In the genomic region with DNA sequence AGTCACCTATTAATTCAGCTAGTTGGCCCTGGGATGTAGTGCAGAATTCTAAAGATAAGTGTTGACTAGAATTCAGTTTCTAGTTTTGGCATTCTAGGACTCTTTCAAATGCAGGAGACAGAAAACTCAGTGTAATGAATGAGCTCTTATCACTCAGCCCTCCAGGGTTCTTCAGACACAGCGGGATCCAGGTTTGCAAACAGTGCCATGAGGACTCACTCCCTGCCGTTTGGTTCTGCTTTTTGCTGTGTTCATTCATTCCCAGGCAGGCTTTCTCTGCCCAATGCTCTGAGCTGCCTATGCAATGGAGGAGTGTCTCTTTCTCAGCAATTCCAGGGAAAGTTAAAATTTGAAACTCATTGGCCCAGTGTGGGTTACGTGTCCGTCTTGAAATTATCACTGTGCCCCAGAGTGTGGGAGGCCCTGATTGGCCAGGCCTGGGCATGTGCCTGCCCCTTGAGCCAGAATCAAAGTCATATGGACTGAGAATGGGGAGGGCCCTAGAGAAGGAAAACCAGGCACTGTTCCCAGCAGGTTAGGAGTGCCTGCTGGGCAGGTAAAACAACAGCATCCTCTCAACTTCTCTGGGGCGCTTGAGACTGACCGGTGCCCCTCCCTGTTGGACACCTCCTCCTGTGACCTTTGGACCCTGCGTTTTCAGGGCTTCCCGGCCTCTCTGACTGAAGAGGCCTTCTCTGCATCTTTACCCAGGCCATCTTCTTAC, we compare ENCODE assay signal across 1 cellular context.
TF ChIP-seq lines count a peak whose summit lies in the region.

No MANE protein-coding gene starts in this region.

TF ChIP-seq in H1, 55 proteins besides CTCF, POLR2A, EP300 and RAD21:
- TF ChIP-seq, protein P1, sequence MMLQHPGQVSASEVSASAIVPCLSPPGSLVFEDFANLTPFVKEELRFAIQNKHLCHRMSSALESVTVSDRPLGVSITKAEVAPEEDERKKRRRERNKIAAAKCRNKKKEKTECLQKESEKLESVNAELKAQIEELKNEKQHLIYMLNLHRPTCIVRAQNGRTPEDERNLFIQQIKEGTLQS (IDR thresholded peaks at IDR 0.05; ENCODE audit: insufficient read depth, low read depth, low read length): peak; percentile 37; the same call in 1 of the 2 replicates
- no peak for TF ChIP-seq KDM5A (IDR thresholded peaks at IDR 0.05; ENCODE audit: low read length)
- TF ChIP-seq, protein P2, sequence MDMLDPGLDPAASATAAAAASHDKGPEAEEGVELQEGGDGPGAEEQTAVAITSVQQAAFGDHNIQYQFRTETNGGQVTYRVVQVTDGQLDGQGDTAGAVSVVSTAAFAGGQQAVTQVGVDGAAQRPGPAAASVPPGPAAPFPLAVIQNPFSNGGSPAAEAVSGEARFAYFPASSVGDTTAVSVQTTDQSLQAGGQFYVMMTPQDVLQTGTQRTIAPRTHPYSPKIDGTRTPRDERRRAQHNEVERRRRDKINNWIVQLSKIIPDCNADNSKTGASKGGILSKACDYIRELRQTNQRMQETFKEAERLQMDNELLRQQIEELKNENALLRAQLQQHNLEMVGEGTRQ (IDR thresholded peaks at IDR 0.05; ENCODE audit: low read length): peak; percentile 87
- TF ChIP-seq, protein P3, sequence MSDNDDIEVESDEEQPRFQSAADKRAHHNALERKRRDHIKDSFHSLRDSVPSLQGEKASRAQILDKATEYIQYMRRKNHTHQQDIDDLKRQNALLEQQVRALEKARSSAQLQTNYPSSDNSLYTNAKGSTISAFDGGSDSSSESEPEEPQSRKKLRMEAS (IDR thresholded peaks at IDR 0.05): peak; percentile 32; the same call in 1 of the 2 replicates
